In the genomic region with DNA sequence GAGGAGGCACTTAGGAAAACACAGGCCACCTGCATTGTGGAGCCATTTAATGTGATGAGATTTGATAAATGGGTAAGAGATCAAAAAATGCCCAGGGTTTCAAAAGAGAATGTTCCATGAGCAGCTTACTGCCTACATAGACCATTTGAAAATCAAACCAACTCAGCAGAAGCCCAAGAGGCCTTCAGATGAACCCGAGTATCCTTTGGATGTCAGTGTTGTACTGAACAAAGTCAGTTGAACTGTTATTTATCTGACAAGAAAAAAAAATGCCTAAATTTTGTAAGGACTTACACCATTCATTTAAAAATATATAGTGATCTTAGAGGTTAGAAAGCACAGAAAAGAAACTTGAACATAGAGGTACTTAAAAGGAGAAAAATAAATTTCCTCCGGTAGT, we compare ENCODE assay signal across 17 cellular contexts.
DNase-seq lines count a peak whose midpoint lies in the region; ATAC-seq, FAIRE-seq and TF ChIP-seq lines count a peak whose summit lies in the region.
"Had no signal": no experiment of that assay in that cellular context is flagged by ENCODE, and none has a peak within 500 bp of the region (broad histone marks: within the 10 kb centered on the region; RNA-seq: fewer than 3 reads in every experiment).

No MANE protein-coding gene starts in this region.

- no peak for TF ChIP-seq EP300 in A549 (IDR thresholded peaks at IDR 0.05)

- ATAC-seq in A549 (no peak), GM18519 (IDR thresholded peaks at IDR 0.05; ENCODE audit: low FRiP score, unreplicated experiment) (no peak)
- no peak for ATAC-seq in activated CD4-positive, CD25-positive, alpha-beta regulatory T cell treated with anti-CD3 and anti-CD28 coated beads, Interleukin-2, amount 50 U/mL, for 24 hours
- ATAC-seq: activated naive CD8-positive, alpha-beta T cell treated with anti-CD3 and anti-CD28 coated beads, Interleukin-2, amount 50 U/mL, for 24 hours; stimulated activated memory B cell treated with anti-CD40 and anti-IgM and Interleukin-4, amounts not matched to agents 10 μg/mL and 1 μg/mL and 100 μg/mL, for 72 hours; WTC11 had no signal

- FAIRE-seq in A549 (lab: Jason Lieb, UNC) = no peak

- TF ChIP-seq CTCF in A549 (IDR thresholded peaks at IDR 0.05) = no peak
- peak; percentile 7 for TF ChIP-seq CTCF in GM12865 (IDR thresholded peaks at IDR 0.05; ENCODE audit: insufficient read depth, low read depth, low read length, missing control alignments)
- no peak for TF ChIP-seq CTCF in PC-9 (conservative IDR thresholded peaks at IDR 0.05)

- H3K9me2 ChIP-seq in PC-9 (ENCODE audit: insufficient read depth) = no peaks in the 10 kb centered on the region

- H3K27ac ChIP-seq in A549 = no peak overlapping the region
- H3K27ac ChIP-seq in PC-9 = no peak overlapping the region
- H3K27ac ChIP-seq: colonic mucosa, right atrium auricular region, uterus had no signal

- TF ChIP-seq POLR2A in A549 (IDR thresholded peaks at IDR 0.05; ENCODE audit: low read length) = no peak

- no peaks in the 10 kb centered on the region for H3K36me3 ChIP-seq in PC-9 (ENCODE audit: low read depth)
- H3K36me3 ChIP-seq: colonic mucosa, right atrium auricular region, SJSA1, uterus had no signal

- TF ChIP-seq RAD21 in A549 (conservative IDR thresholded peaks at IDR 0.05 in 1 of 2, IDR thresholded peaks at IDR 0.05 in 1 of 2) = no peak

- 95% methylated on average over 2 of the region's 2 CpGs for WGBS in A549 (ENCODE audit: missing lambda C conversion rate)

- no peaks in the 10 kb centered on the region for H3K79me2 ChIP-seq in PC-9 (ENCODE audit: low read depth)

- intact Hi-C loops in PC-9 (cut with micrococcal nuclease; ENCODE audit: unreplicated experiment) = loop anchor here (10.0 kb wide), 1 partner anchor 389 kb away; no protein-coding TSS in a partner anchor

- H4K20me1 ChIP-seq in PC-9 (ENCODE audit: insufficient read depth) = no peaks in the 10 kb centered on the region

- H3K27me3 ChIP-seq in PC-9 (ENCODE audit: insufficient read depth, low read depth) = no peaks in the 10 kb centered on the region
- H3K27me3 ChIP-seq: colonic mucosa, right atrium auricular region, SJSA1, uterus had no signal

- H3F3A ChIP-seq in PC-9 (ENCODE audit: insufficient read depth, low read depth) = no peaks in the 10 kb centered on the region

- DNase-seq in A549 (ENCODE audit: low read depth in 1 of 2, low spot score in 1 of 2) (no peak), GM12865 (ENCODE audit: low read depth) (peak; percentile 35), PC-9 (no peak), fibroblast of peridontal ligament (ENCODE audit: extremely low read depth) (peak; percentile 48), NCI-H2171 treated with DMSO at 0.1 percent for 48 hours (lab: John Stamatoyannopoulos, UW) (no peak), superior temporal gyrus (ENCODE audit: extremely low spot score) (no peak)
- DNase-seq: activated naive CD8-positive, alpha-beta T cell treated with anti-CD3 and anti-CD28 coated beads, Interleukin-2, amount 50 U/mL, for 24 hours; colonic mucosa; NCI-H524 treated with DMSO at 0.1 percent for 48 hours; stimulated activated CD4-positive, alpha-beta T cell treated with anti-CD3 and anti-CD28 coated beads, Interleukin-4, amount 100 ng/mL, for 24 hours; uterus had no signal

- H3K9me3 ChIP-seq in A549 (no peaks in the 10 kb centered on the region), PC-9 (ENCODE audit: insufficient read depth, low read depth) (no peaks in the 10 kb centered on the region)
- H3K9me3 ChIP-seq: colonic mucosa, right atrium auricular region, SJSA1, uterus had no signal

- no TSS peak for BruUV-seq in PC-9 (replicated peaks; lab: Mats Ljungman, UMichigan)

- H3K4me2 ChIP-seq in A549 = peak overlapping the region; percentile 81; the same call in 2 of the 3 replicates
- peak overlapping the region; percentile 91; the same call in 1 of the 2 replicates for H3K4me2 ChIP-seq in PC-9

- peaks cover 6% of the 10 kb centered on the region; the same call in 1 of the 3 replicates for H3K4me1 ChIP-seq in A549
- peaks cover 15% of the 10 kb centered on the region for H3K4me1 ChIP-seq in PC-9 (replicated peaks; ENCODE audit: insufficient read depth)
- H3K4me1 ChIP-seq: colonic mucosa, SJSA1, uterus had no signal

- H3K4me3 ChIP-seq in A549 (no peak overlapping the region), GM12865 (ENCODE audit: low read depth, low read length) (no peak overlapping the region), PC-9 (peak overlapping the region; percentile 91; the same call in 1 of the 2 replicates)
- H3K4me3 ChIP-seq: colonic mucosa had no signal

- POLR2A ChIA-PET in A549 (lab: Yijun Ruan, JAX) (interaction anchor here (0.5 kb wide), 1 partner anchor 387 kb away, joined by 3 read pairs; no protein-coding TSS in a partner anchor), PC-9 (lab: Charles Lee; ENCODE audit: unreplicated experiment) (no interaction called here)

- CTCF ChIA-PET in A549 (lab: Yijun Ruan, JAX) (no interaction called here), PC-9 (lab: Charles Lee) (no interaction called here)

- H2AFZ ChIP-seq in PC-9 = no peak overlapping the region

TF ChIP-seq in A549, 52 proteins besides CTCF, POLR2A, EP300 and RAD21:
- no peak for TF ChIP-seq HOXB5 (CRISPR knock-in tag; IDR thresholded peaks at IDR 0.05)
- TF ChIP-seq POLR2AphosphoS2 (conservative IDR thresholded peaks at IDR 0.05; ENCODE audit: low read length) = no peak
- no peak for TF ChIP-seq JUNB (IDR thresholded peaks at IDR 0.05)
- TF ChIP-seq, protein P1, sequence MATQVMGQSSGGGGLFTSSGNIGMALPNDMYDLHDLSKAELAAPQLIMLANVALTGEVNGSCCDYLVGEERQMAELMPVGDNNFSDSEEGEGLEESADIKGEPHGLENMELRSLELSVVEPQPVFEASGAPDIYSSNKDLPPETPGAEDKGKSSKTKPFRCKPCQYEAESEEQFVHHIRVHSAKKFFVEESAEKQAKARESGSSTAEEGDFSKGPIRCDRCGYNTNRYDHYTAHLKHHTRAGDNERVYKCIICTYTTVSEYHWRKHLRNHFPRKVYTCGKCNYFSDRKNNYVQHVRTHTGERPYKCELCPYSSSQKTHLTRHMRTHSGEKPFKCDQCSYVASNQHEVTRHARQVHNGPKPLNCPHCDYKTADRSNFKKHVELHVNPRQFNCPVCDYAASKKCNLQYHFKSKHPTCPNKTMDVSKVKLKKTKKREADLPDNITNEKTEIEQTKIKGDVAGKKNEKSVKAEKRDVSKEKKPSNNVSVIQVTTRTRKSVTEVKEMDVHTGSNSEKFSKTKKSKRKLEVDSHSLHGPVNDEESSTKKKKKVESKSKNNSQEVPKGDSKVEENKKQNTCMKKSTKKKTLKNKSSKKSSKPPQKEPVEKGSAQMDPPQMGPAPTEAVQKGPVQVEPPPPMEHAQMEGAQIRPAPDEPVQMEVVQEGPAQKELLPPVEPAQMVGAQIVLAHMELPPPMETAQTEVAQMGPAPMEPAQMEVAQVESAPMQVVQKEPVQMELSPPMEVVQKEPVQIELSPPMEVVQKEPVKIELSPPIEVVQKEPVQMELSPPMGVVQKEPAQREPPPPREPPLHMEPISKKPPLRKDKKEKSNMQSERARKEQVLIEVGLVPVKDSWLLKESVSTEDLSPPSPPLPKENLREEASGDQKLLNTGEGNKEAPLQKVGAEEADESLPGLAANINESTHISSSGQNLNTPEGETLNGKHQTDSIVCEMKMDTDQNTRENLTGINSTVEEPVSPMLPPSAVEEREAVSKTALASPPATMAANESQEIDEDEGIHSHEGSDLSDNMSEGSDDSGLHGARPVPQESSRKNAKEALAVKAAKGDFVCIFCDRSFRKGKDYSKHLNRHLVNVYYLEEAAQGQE (IDR thresholded peaks at IDR 0.05) = no peak
- TF ChIP-seq, protein P2, sequence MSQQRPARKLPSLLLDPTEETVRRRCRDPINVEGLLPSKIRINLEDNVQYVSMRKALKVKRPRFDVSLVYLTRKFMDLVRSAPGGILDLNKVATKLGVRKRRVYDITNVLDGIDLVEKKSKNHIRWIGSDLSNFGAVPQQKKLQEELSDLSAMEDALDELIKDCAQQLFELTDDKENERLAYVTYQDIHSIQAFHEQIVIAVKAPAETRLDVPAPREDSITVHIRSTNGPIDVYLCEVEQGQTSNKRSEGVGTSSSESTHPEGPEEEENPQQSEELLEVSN (IDR thresholded peaks at IDR 0.05; ENCODE audit: borderline replicate concordance, low read depth) = no peak
- TF ChIP-seq, protein P3, sequence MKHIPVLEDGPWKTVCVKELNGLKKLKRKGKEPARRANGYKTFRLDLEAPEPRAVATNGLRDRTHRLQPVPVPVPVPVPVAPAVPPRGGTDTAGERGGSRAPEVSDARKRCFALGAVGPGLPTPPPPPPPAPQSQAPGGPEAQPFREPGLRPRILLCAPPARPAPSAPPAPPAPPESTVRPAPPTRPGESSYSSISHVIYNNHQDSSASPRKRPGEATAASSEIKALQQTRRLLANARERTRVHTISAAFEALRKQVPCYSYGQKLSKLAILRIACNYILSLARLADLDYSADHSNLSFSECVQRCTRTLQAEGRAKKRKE (CRISPR knock-in tag; IDR thresholded peaks at IDR 0.05; ENCODE audit: low read depth) = no peak
- no peak for TF ChIP-seq FOSL2 (IDR thresholded peaks at IDR 0.05)
- TF ChIP-seq FOSL2 (CRISPR knock-in tag; IDR thresholded peaks at IDR 0.05) = no peak
- TF ChIP-seq, protein P4, sequence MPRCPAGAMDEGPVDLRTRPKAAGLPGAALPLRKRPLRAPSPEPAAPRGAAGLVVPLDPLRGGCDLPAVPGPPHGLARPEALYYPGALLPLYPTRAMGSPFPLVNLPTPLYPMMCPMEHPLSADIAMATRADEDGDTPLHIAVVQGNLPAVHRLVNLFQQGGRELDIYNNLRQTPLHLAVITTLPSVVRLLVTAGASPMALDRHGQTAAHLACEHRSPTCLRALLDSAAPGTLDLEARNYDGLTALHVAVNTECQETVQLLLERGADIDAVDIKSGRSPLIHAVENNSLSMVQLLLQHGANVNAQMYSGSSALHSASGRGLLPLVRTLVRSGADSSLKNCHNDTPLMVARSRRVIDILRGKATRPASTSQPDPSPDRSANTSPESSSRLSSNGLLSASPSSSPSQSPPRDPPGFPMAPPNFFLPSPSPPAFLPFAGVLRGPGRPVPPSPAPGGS (IDR thresholded peaks at IDR 0.05) = no peak
- no peak for TF ChIP-seq RARB (CRISPR knock-in tag; IDR thresholded peaks at IDR 0.05)
- TF ChIP-seq MAZ (IDR thresholded peaks at IDR 0.05; ENCODE audit: borderline replicate concordance, low read depth, low read length) = no peak
- no peak for TF ChIP-seq TFCP2L1 (CRISPR knock-in tag; IDR thresholded peaks at IDR 0.05)

Comparison
In these comparisons a context has a peak if more than half of its experiments do, and no peak if none do; other contexts are left out.
1. DNase-seq: peak in GM12865 (single experiment) and fibroblast of peridontal ligament (single experiment); none in A549 (0 of 2), PC-9 (0 of 2), NCI-H2171 treated with DMSO at 0.1 percent for 48 hours (single experiment) and superior temporal gyrus (single experiment).